In genomic region chr2:47429795-47430194, GRCh38 we compare ENCODE assay signal across 20 cellular contexts. TPM values are rescaled to one million over a fixed set of nuclear protein-coding genes. Genes with fewer than 3 reads are reported as not detected.
A peak's percentile ranks its signal among the peaks of the same experiment; 100 is the strongest.
DNase-seq lines count a peak whose midpoint lies in the region; ATAC-seq and TF ChIP-seq lines count a peak whose summit lies in the region.
"Had no signal": no experiment of that assay in that cellular context is flagged by ENCODE, and none has a peak within 500 bp of the region (broad histone marks: within the 10 kb centered on the region; RNA-seq: fewer than 3 reads in every experiment).

No MANE protein-coding gene starts in this region.

- ATAC-seq in HG02759 (IDR thresholded peaks at IDR 0.05; ENCODE audit: unreplicated experiment): no peak
- ATAC-seq in natural killer cell: no peak
- no peak for ATAC-seq in activated CD8-positive, alpha-beta memory T cell treated with anti-CD3 and anti-CD28 coated beads, Interleukin-2, amount 10 ng/mL, durations not matched to agents 7 days and 5 days
- ATAC-seq: left ventricle myocardium superior; naive thymus-derived CD4-positive, alpha-beta T cell had no signal

- H3K9me3 Mint-ChIP-seq in HFFc6 (no peaks in the 10 kb centered on the region), natural killer cell (no peaks in the 10 kb centered on the region)
- no peaks in the 10 kb centered on the region for H3K9me3 Mint-ChIP-seq in activated CD8-positive, alpha-beta memory T cell treated with anti-CD3 and anti-CD28 coated beads, Interleukin-2, amount 10 ng/mL, durations not matched to agents 7 days and 5 days (ENCODE audit: low read depth)
- H3K9me3 Mint-ChIP-seq: activated naive CD8-positive, alpha-beta T cell treated with anti-CD3 and anti-CD28 coated beads, Interleukin-2, amount 10 ng/mL, durations not matched to agents 7 days and 5 days had no signal

- peaks cover 12% of the 10 kb centered on the region for H3K4me1 Mint-ChIP-seq in HFFc6 (ENCODE audit: low read depth)
- H3K4me1 Mint-ChIP-seq in natural killer cell: no peaks in the 10 kb centered on the region
- H3K4me1 Mint-ChIP-seq in activated CD8-positive, alpha-beta memory T cell treated with anti-CD3 and anti-CD28 coated beads, Interleukin-2, amount 10 ng/mL, durations not matched to agents 7 days and 5 days: no peaks in the 10 kb centered on the region
- H3K4me1 Mint-ChIP-seq: activated naive CD8-positive, alpha-beta T cell treated with anti-CD3 and anti-CD28 coated beads, Interleukin-2, amount 10 ng/mL, durations not matched to agents 7 days and 5 days; naive thymus-derived CD4-positive, alpha-beta T cell had no signal

- H3K27me3 Mint-ChIP-seq in HFFc6 (ENCODE audit: insufficient read depth) (no peaks in the 10 kb centered on the region), natural killer cell (ENCODE audit: low read depth in 2 of 2) (no peaks in the 10 kb centered on the region)
- H3K27me3 Mint-ChIP-seq in activated CD8-positive, alpha-beta memory T cell treated with anti-CD3 and anti-CD28 coated beads, Interleukin-2, amount 10 ng/mL, durations not matched to agents 7 days and 5 days: no peaks in the 10 kb centered on the region
- H3K27me3 Mint-ChIP-seq: activated naive CD8-positive, alpha-beta T cell treated with anti-CD3 and anti-CD28 coated beads, Interleukin-2, amount 10 ng/mL, durations not matched to agents 7 days and 5 days; naive thymus-derived CD4-positive, alpha-beta T cell had no signal

- no peak for TF ChIP-seq CTCF in HFFc6 (IDR thresholded peaks at IDR 0.05)
- TF ChIP-seq CTCF in astrocyte of the cerebellum (IDR thresholded peaks at IDR 0.05; ENCODE audit: low read depth, low read length, missing control alignments): no peak
- no peak for TF ChIP-seq CTCF in natural killer cell (IDR thresholded peaks at IDR 0.05)

- intact Hi-C loops in natural killer cell (cut with micrococcal nuclease): no loop called here

- H3K36me3 Mint-ChIP-seq in HFFc6 (ENCODE audit: low read depth) (peaks cover 19% of the 10 kb centered on the region; the same call in 1 of the 2 replicates), natural killer cell (peaks cover 9% of the 10 kb centered on the region)
- peaks cover 43% of the 10 kb centered on the region for H3K36me3 Mint-ChIP-seq in activated CD8-positive, alpha-beta memory T cell treated with anti-CD3 and anti-CD28 coated beads, Interleukin-2, amount 10 ng/mL, durations not matched to agents 7 days and 5 days

- DNase-seq in ACHN (peak; percentile 16), HFFc6 (peak; percentile 48), astrocyte of the cerebellum (ENCODE audit: low read depth) (peak; percentile 22), fibroblast of the conjunctiva (ENCODE audit: low read depth) (peak; percentile 14), natural killer cell (no peak), retina (no peak)
- DNase-seq in activated CD8-positive, alpha-beta memory T cell treated with anti-CD3 and anti-CD28 coated beads, Interleukin-2, amount 10 ng/mL, durations not matched to agents 7 days and 5 days: no peak
- DNase-seq: activated CD4-positive, alpha-beta T cell treated with anti-CD3 and anti-CD28 coated beads for 1 hour; activated naive CD8-positive, alpha-beta T cell treated with anti-CD3 and anti-CD28 coated beads, Interleukin-2, amount 10 ng/mL, durations not matched to agents 7 days and 5 days; activated T-cell treated with anti-CD3 and anti-CD28 coated beads, Interleukin-2, amount 50 U/mL, for 1 hour; Caco-2; left ventricle myocardium superior; MM.1S; naive thymus-derived CD4-positive, alpha-beta T cell; NCI-H82; Right ventricle myocardium superior; T-helper 2 cell had no signal

- H3K4me3 Mint-ChIP-seq in HFFc6: no peak overlapping the region
- no peak overlapping the region for H3K4me3 Mint-ChIP-seq in natural killer cell
- no peak overlapping the region for H3K4me3 Mint-ChIP-seq in activated CD8-positive, alpha-beta memory T cell treated with anti-CD3 and anti-CD28 coated beads, Interleukin-2, amount 10 ng/mL, durations not matched to agents 7 days and 5 days
- H3K4me3 Mint-ChIP-seq: activated naive CD8-positive, alpha-beta T cell treated with anti-CD3 and anti-CD28 coated beads, Interleukin-2, amount 10 ng/mL, durations not matched to agents 7 days and 5 days; naive thymus-derived CD4-positive, alpha-beta T cell had no signal

- no peak overlapping the region for H3K4me3 ChIP-seq in astrocyte of the cerebellum (ENCODE audit: low read depth, low read length)
- H3K4me3 ChIP-seq: coronary artery, esophagus muscularis mucosa had no signal

- in situ Hi-C loops in ACHN (cut with HindIII; ENCODE audit: low pct_ligation_motif_present, low pct_unique_long_range_greater_than_20kb, low sequenced_read_pairs) (no loop called here), astrocyte of the cerebellum (cut with HindIII; ENCODE audit: low sequenced_read_pairs) (no loop called here)

- H3K27ac Mint-ChIP-seq in HFFc6 (0 out of 2 replicates have a peak overlapping the region, but pooled peaks have one; percentile 55), natural killer cell (no peak overlapping the region)
- no peak overlapping the region for H3K27ac Mint-ChIP-seq in activated CD8-positive, alpha-beta memory T cell treated with anti-CD3 and anti-CD28 coated beads, Interleukin-2, amount 10 ng/mL, durations not matched to agents 7 days and 5 days
- H3K27ac Mint-ChIP-seq: activated naive CD8-positive, alpha-beta T cell treated with anti-CD3 and anti-CD28 coated beads, Interleukin-2, amount 10 ng/mL, durations not matched to agents 7 days and 5 days had no signal

- CTCF ChIA-PET in activated CD8-positive, alpha-beta memory T cell treated with anti-CD3 and anti-CD28 coated beads, Interleukin-2, amount 10 ng/mL, durations not matched to agents 7 days and 5 days (lab: Charles Lee): no interaction called here

RNA-seq across cellular contexts. Expression of gene MSH2, which starts 26.8 kb away (rescaled TPM):
- 10 to 100 TPM; 14.4 to 22.0 (median 20.5) TPM for total RNA-seq in HFFc6 (2021; fragmentation: NEBNext Ultra II Directional; extraction: Animal tissue kit (Norgen Biotek cat#: 25700))
- 10 to 100 TPM; 11.9 to 18.8 (median 15.0) TPM for total RNA-seq in natural killer cell
- total RNA-seq in activated CD8-positive, alpha-beta memory T cell treated with anti-CD3 and anti-CD28 coated beads, Interleukin-2, amount 10 ng/mL, durations not matched to agents 7 days and 5 days: 10 to 100 TPM; 45.7 to 57.4 TPM

Comparison
In these comparisons a context has a peak if more than half of its experiments do, and no peak if none do; other contexts are left out.
1. DNase-seq: peak in ACHN (single experiment), HFFc6 (single experiment), astrocyte of the cerebellum (single experiment) and fibroblast of the conjunctiva (single experiment); none in natural killer cell (single experiment), activated CD8-positive, alpha-beta memory T cell treated with anti-CD3 and anti-CD28 coated beads, Interleukin-2, amount 10 ng/mL, durations not matched to agents 7 days and 5 days (single experiment) and retina (single experiment).